Comparison of ENCODE assay signal across 21 cellular contexts in the genomic region with DNA sequence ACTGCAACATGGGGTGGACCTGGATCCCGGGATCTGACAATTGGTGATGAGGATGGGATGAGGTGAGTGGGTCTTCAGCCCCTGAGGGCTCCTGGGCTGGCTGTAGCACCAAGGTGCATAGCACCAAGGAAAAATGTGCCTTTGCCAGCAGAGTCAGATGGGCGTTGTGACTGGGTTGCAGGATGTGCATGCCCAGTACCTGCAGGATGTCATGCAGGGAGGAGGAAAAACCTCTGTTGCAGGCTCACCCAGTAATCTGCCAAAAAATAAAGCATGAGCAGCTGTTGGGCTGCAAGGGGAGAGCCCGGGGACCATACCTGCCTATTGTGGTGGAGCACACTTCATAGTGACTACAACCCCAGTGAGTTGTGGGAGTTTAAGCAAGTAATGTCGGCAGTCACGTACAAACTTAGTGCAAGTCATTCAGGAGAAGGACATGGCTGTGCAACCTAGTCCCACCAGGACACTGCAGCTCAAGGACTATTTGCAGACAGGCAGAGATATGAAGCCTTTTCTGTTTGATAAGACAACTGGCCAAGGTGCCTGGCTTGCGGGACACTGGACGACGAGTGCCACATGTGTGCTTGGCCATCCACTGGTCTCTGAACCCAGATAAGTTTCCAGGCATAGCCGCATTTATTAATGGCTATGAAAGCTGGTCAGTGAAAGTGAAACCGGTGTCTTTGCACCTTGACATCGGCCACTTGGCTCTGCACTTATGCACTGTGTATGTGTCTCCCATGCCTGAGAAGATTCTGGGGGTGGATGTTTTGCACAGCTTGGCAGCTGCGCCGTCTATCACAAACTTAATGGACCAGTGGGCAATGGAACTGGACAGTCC.
"Had no signal": no experiment of that assay in that cellular context is flagged by ENCODE, and none has a peak within 500 bp of the region (broad histone marks: within the 10 kb centered on the region; RNA-seq: fewer than 3 reads in every experiment).

No MANE protein-coding gene starts in this region.

- H3K4me3 ChIP-seq: MG63, PC-9 had no signal

- H3K9me3 ChIP-seq: MG63 had no signal

- H3K27ac ChIP-seq: brain microvascular endothelial cell, PC-9 had no signal

- H2AFZ ChIP-seq: PC-9 had no signal

- H3K4me3 Mint-ChIP-seq: activated CD4-positive, alpha-beta memory T cell treated with anti-CD3 and anti-CD28 coated beads for 36 hours; activated CD4-positive, alpha-beta T cell treated with anti-CD3 and anti-CD28 coated beads, Interleukin-2, amount 10 ng/mL, durations not matched to agents 7 days and 5 days; activated naive CD4-positive, alpha-beta T cell treated with anti-CD3 and anti-CD28 coated beads, Interleukin-2, amount 10 ng/mL, durations not matched to agents 7 days and 5 days; activated naive CD8-positive, alpha-beta T cell treated with anti-CD3 and anti-CD28 coated beads for 36 hours; activated T-cell treated with anti-CD3 and anti-CD28 coated beads, Interleukin-2, amount 50 U/mL, for 4 hours; T-cell had no signal

- H3K27me3 ChIP-seq: brain microvascular endothelial cell, MG63 had no signal

- H3K9me3 Mint-ChIP-seq: activated CD4-positive, alpha-beta memory T cell treated with anti-CD3 and anti-CD28 coated beads for 36 hours; activated CD4-positive, alpha-beta T cell treated with anti-CD3 and anti-CD28 coated beads, Interleukin-2, amount 10 ng/mL, durations not matched to agents 7 days and 5 days; activated naive CD4-positive, alpha-beta T cell treated with anti-CD3 and anti-CD28 coated beads, Interleukin-2, amount 10 ng/mL, durations not matched to agents 7 days and 5 days; activated naive CD8-positive, alpha-beta T cell treated with anti-CD3 and anti-CD28 coated beads for 36 hours; activated T-cell treated with anti-CD3 and anti-CD28 coated beads, Interleukin-2, amount 50 U/mL, for 4 hours had no signal

- H3K4me2 ChIP-seq: PC-9 had no signal

- H3K36me3 ChIP-seq: brain microvascular endothelial cell, MG63 had no signal

- H3K4me1 Mint-ChIP-seq: activated CD4-positive, alpha-beta T cell treated with anti-CD3 and anti-CD28 coated beads, Interleukin-2, amount 10 ng/mL, durations not matched to agents 7 days and 5 days; activated naive CD4-positive, alpha-beta T cell treated with anti-CD3 and anti-CD28 coated beads, Interleukin-2, amount 10 ng/mL, durations not matched to agents 7 days and 5 days; activated naive CD8-positive, alpha-beta T cell treated with anti-CD3 and anti-CD28 coated beads for 36 hours; T-cell had no signal

- H3K27ac Mint-ChIP-seq: activated CD4-positive, alpha-beta memory T cell treated with anti-CD3 and anti-CD28 coated beads for 36 hours; activated CD4-positive, alpha-beta T cell treated with anti-CD3 and anti-CD28 coated beads, Interleukin-2, amount 10 ng/mL, durations not matched to agents 7 days and 5 days; activated naive CD8-positive, alpha-beta T cell treated with anti-CD3 and anti-CD28 coated beads for 36 hours; T-cell had no signal

- ATAC-seq: activated T-cell treated with anti-CD3 and anti-CD28 coated beads, Interleukin-2, amount 50 U/mL, for 4 hours; T-cell had no signal

- H3K27me3 Mint-ChIP-seq: activated CD4-positive, alpha-beta memory T cell treated with anti-CD3 and anti-CD28 coated beads for 36 hours; activated CD4-positive, alpha-beta T cell treated with anti-CD3 and anti-CD28 coated beads, Interleukin-2, amount 10 ng/mL, durations not matched to agents 7 days and 5 days; activated naive CD4-positive, alpha-beta T cell treated with anti-CD3 and anti-CD28 coated beads, Interleukin-2, amount 10 ng/mL, durations not matched to agents 7 days and 5 days; activated naive CD8-positive, alpha-beta T cell treated with anti-CD3 and anti-CD28 coated beads for 36 hours; T-cell had no signal

- H3K36me3 Mint-ChIP-seq: activated CD4-positive, alpha-beta memory T cell treated with anti-CD3 and anti-CD28 coated beads for 36 hours; activated naive CD4-positive, alpha-beta T cell treated with anti-CD3 and anti-CD28 coated beads, Interleukin-2, amount 10 ng/mL, durations not matched to agents 7 days and 5 days; activated naive CD8-positive, alpha-beta T cell treated with anti-CD3 and anti-CD28 coated beads for 36 hours; T-cell had no signal

- DNase-seq: activated CD4-positive, alpha-beta memory T cell treated with anti-CD3 and anti-CD28 coated beads for 36 hours; activated CD4-positive, alpha-beta T cell treated with anti-CD3 and anti-CD28 coated beads, Interleukin-2, amount 10 ng/mL, durations not matched to agents 7 days and 5 days; activated CD4-positive, CD25-positive, alpha-beta regulatory T cell; activated CD8-positive, alpha-beta memory T cell treated with anti-CD3 and anti-CD28 coated beads for 24 hours; activated gamma-delta T cell treated with Interleukin-2 at 50 U/mL for 16 hours; activated naive CD4-positive, alpha-beta T cell treated with anti-CD3 and anti-CD28 coated beads, Interleukin-2, amount 10 ng/mL, durations not matched to agents 7 days and 5 days; activated naive CD8-positive, alpha-beta T cell treated with anti-CD3 and anti-CD28 coated beads for 36 hours; activated T-cell treated with anti-CD3 and anti-CD28 coated beads, Interleukin-2, amount 50 U/mL, for 4 hours; brain microvascular endothelial cell; MG63; MV-4-11; NCI-H1092 treated with DMSO at 0.1 percent for 48 hours; NCI-H1417 treated with DMSO at 0.1 percent for 48 hours; NCI-H1694 treated with DMSO at 0.1 percent for 48 hours; NCI-H2029 treated with DMSO at 0.1 percent for 48 hours; NCI-H524; PC-9; SIG-M5; T-cell; T-helper 2 cell; T1000 had no signal
